ENCODE assay signal across 25 cellular contexts in the genomic region with DNA sequence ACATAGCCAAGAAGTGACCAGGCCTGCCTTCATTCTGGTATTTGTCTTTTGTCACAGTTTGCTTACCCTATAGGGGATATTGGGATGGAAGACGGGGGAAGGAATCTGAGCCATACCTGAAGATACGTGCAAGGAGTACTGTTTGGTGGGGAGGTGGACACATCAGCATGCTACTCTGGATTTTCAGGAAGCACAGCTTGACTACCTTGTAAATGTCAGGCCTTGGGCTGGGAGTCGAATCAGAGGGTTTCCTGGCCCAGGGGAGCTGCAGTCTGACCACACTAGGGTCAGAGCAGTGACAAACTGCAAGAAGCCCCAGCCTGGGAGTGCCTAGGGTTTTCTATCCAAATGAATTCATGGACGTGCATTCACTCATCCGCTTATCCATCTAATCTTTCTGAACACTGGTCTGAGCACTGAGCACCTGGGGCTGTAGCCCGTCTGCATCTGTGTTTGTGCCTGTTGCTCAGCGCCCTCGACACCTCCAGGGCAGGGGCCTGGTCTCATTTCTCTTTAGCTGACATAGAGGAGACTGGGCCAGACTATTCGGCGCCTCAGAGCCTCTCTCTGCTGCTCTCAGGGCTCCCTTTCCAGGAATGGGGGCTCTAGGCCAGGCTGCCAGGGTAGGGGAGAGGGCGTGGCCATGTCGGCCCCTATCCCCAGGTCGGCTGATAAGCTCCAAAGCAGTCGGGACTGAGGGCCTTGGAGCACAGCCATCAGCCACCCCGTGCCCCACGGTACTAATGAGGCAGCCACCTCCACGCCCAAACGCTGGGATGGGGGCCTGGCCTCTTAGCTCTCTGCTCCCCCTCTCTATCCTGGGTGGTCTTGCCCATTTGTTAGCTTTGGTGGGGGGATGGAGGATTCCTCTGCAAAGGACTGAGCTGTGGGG. TPM values are rescaled to one million over a fixed set of nuclear protein-coding genes. Genes with fewer than 3 reads are reported as not detected.
DNase-seq lines count a peak whose midpoint lies in the region; ATAC-seq, FAIRE-seq and TF ChIP-seq lines count a peak whose summit lies in the region.
"Had no signal": no experiment of that assay in that cellular context is flagged by ENCODE, and none has a peak within 500 bp of the region (broad histone marks: within the 10 kb centered on the region; RNA-seq: fewer than 3 reads in every experiment).

No MANE protein-coding gene starts in this region.

- no peaks in the 10 kb centered on the region for H3K36me3 Mint-ChIP-seq in activated CD4-positive, alpha-beta T cell treated with anti-CD3 and anti-CD28 coated beads, Interleukin-2, amount 10 ng/mL, durations not matched to agents 7 days and 5 days (ENCODE audit: low read depth)
- no peaks in the 10 kb centered on the region for H3K36me3 Mint-ChIP-seq in endothelial cell (ENCODE audit: low read depth, unreplicated experiment)

- H3K4me3 ChIP-seq in NT2/D1 (ENCODE audit: insufficient read length, low read depth) (no peak overlapping the region), iPS-15b (ENCODE audit: low read depth, low read length) (no peak overlapping the region), parathyroid adenoma (ENCODE audit: low read depth, low read length) (no peak overlapping the region)
- H3K4me3 ChIP-seq: adrenal gland, dorsolateral prefrontal cortex, gastroesophageal sphincter, left lung, ovary, vagina had no signal

- TF ChIP-seq CTCF in parathyroid adenoma (IDR thresholded peaks at IDR 0.05) (no peak), endothelial cell (IDR thresholded peaks at IDR 0.05; ENCODE audit: unreplicated experiment) (no peak)

- ATAC-seq in sciatic nerve: no peak
- ATAC-seq: esophagus mucosa, gastroesophageal sphincter, left lung had no signal

- H3K27ac Mint-ChIP-seq in activated CD4-positive, alpha-beta T cell treated with anti-CD3 and anti-CD28 coated beads, Interleukin-2, amount 10 ng/mL, durations not matched to agents 7 days and 5 days: no peak overlapping the region
- no peak overlapping the region for H3K27ac Mint-ChIP-seq in endothelial cell (ENCODE audit: unreplicated experiment)

- H3K27me3 Mint-ChIP-seq in activated CD4-positive, alpha-beta T cell treated with anti-CD3 and anti-CD28 coated beads, Interleukin-2, amount 10 ng/mL, durations not matched to agents 7 days and 5 days: no peaks in the 10 kb centered on the region
- H3K27me3 Mint-ChIP-seq in endothelial cell (ENCODE audit: unreplicated experiment): peaks cover 5% of the 10 kb centered on the region

- no peaks in the 10 kb centered on the region for H3K9me3 Mint-ChIP-seq in activated CD4-positive, alpha-beta T cell treated with anti-CD3 and anti-CD28 coated beads, Interleukin-2, amount 10 ng/mL, durations not matched to agents 7 days and 5 days
- no peaks in the 10 kb centered on the region for H3K9me3 Mint-ChIP-seq in endothelial cell (ENCODE audit: unreplicated experiment)

- H3K4me3 Mint-ChIP-seq in activated CD4-positive, alpha-beta T cell treated with anti-CD3 and anti-CD28 coated beads, Interleukin-2, amount 10 ng/mL, durations not matched to agents 7 days and 5 days: no peak overlapping the region
- H3K4me3 Mint-ChIP-seq in endothelial cell (ENCODE audit: unreplicated experiment): no peak overlapping the region

- H3K4me1 ChIP-seq in NT2/D1 (ENCODE audit: insufficient read depth, insufficient read length) (peaks cover 21% of the 10 kb centered on the region), iPS-15b (ENCODE audit: control insufficient read depth, insufficient read depth, low read length) (peaks cover 32% of the 10 kb centered on the region), parathyroid adenoma (peaks cover 7% of the 10 kb centered on the region)
- H3K4me1 ChIP-seq: adrenal gland, gastroesophageal sphincter, left lung had no signal

- H3K9ac ChIP-seq in NT2/D1 (ENCODE audit: insufficient read length, low read depth) (peak overlapping the region; percentile 71), iPS-15b (ENCODE audit: low read depth, low read length) (peak overlapping the region; percentile 12), parathyroid adenoma (no peak overlapping the region)

- POLR2A ChIA-PET in activated CD4-positive, alpha-beta T cell treated with anti-CD3 and anti-CD28 coated beads, Interleukin-2, amount 10 ng/mL, durations not matched to agents 7 days and 5 days (lab: Charles Lee): no interaction called here

- FAIRE-seq in HTR-8/SVneo (lab: Jason Lieb, UNC): no peak
- FAIRE-seq: bronchial epithelial cell had no signal

- no peaks in the 10 kb centered on the region for H3K79me2 ChIP-seq in parathyroid adenoma

- no peak overlapping the region for H3K4me2 ChIP-seq in parathyroid adenoma (ENCODE audit: low read length)

- H3K4me1 Mint-ChIP-seq in activated CD4-positive, alpha-beta T cell treated with anti-CD3 and anti-CD28 coated beads, Interleukin-2, amount 10 ng/mL, durations not matched to agents 7 days and 5 days: no peaks in the 10 kb centered on the region
- peaks cover 48% of the 10 kb centered on the region for H3K4me1 Mint-ChIP-seq in endothelial cell (ENCODE audit: unreplicated experiment)

- H3K27me3 ChIP-seq in NT2/D1 (ENCODE audit: insufficient read depth, insufficient read length) (no peaks in the 10 kb centered on the region), iPS-15b (ENCODE audit: control insufficient read depth, insufficient read depth, low read length) (no peaks in the 10 kb centered on the region), parathyroid adenoma (ENCODE audit: control insufficient read depth, insufficient read depth, low read length) (no peaks in the 10 kb centered on the region)
- H3K27me3 ChIP-seq: adrenal gland, ovary, vagina had no signal

- CTCF ChIA-PET in activated CD4-positive, alpha-beta T cell treated with anti-CD3 and anti-CD28 coated beads, Interleukin-2, amount 10 ng/mL, durations not matched to agents 7 days and 5 days (lab: Charles Lee): interaction anchor here (0.7 kb wide), 1 partner anchor 9 kb away, joined by 3 read pairs; no protein-coding TSS in a partner anchor

- H2AFZ ChIP-seq in parathyroid adenoma: peak overlapping the region; percentile 50

- H3K9me3 ChIP-seq in NT2/D1 (ENCODE audit: insufficient read depth, low read length) (no peaks in the 10 kb centered on the region), iPS-15b (ENCODE audit: control insufficient read depth, insufficient read depth, low read length) (no peaks in the 10 kb centered on the region), parathyroid adenoma (ENCODE audit: control insufficient read depth, low read length) (no peaks in the 10 kb centered on the region)
- H3K9me3 ChIP-seq: adrenal gland, gastroesophageal sphincter, left lung, ovary, vagina had no signal

- intact Hi-C loops in sciatic nerve (cut with DNase I): no loop called here

- no peak overlapping the region for H3K27ac ChIP-seq in parathyroid adenoma
- H3K27ac ChIP-seq: adrenal gland, dorsolateral prefrontal cortex, gastroesophageal sphincter, left lung, ovary, vagina had no signal

- H3K36me3 ChIP-seq in NT2/D1 (ENCODE audit: insufficient read depth, insufficient read length, low read length): no peaks in the 10 kb centered on the region
- no peaks in the 10 kb centered on the region for H3K36me3 ChIP-seq in iPS-15b (ENCODE audit: control insufficient read depth, insufficient read depth, low read length)
- H3K36me3 ChIP-seq in parathyroid adenoma (ENCODE audit: control insufficient read depth, insufficient read depth, low read length): no peaks in the 10 kb centered on the region
- H3K36me3 ChIP-seq: adrenal gland, gastroesophageal sphincter, left lung, ovary, vagina had no signal

- DNase-seq in ELF-1 (ENCODE audit: low read depth, low spot score) (peak; percentile 91), NT2/D1 (ENCODE audit: low read depth, low spot score) (peak; percentile 68), HTR-8/SVneo (ENCODE audit: insufficient read length, low spot score) (no peak), sciatic nerve (ENCODE audit: low spot score) (no peak), endothelial cell (ENCODE audit: low spot score) (no peak)
- no peak for DNase-seq in activated CD4-positive, alpha-beta T cell treated with anti-CD3 and anti-CD28 coated beads, Interleukin-2, amount 10 ng/mL, durations not matched to agents 7 days and 5 days
- DNase-seq: activated CD4-positive, alpha-beta T cell treated with anti-CD3 and anti-CD28 coated beads for 48 hours; activated gamma-delta T cell; adrenal gland; C1 segment of cervical spinal cord; DMS 273 treated with DMSO at 0.1 percent for 48 hours; dorsolateral prefrontal cortex; GDM1; left lung; MM.1S; NCI-H187; ovary; RPMI8226; stimulated activated CD4-positive, alpha-beta T cell treated with anti-CD3 and anti-CD28 coated beads, Interleukin-4, amount 100 ng/mL, for 24 hours had no signal

RNA-seq across cellular contexts. Expression of a gene that starts 47.0 kb away (rescaled TPM):
- 100 to 1,000 TPM in 1 of 2 experiments, 10 to 100 TPM in 1; 98.0 to 109 TPM for total RNA-seq in activated CD4-positive, alpha-beta T cell treated with anti-CD3 and anti-CD28 coated beads, Interleukin-2, amount 10 ng/mL, durations not matched to agents 7 days and 5 days
- total RNA-seq in sciatic nerve (968 TPM), endothelial cell (ENCODE audit: unreplicated experiment) (511 TPM)

Comparison
In these comparisons a context has a peak if more than half of its experiments do, and no peak if none do; other contexts are left out.
1. DNase-seq: peak in ELF-1 (single experiment) and NT2/D1 (single experiment); none in activated CD4-positive, alpha-beta T cell treated with anti-CD3 and anti-CD28 coated beads, Interleukin-2, amount 10 ng/mL, durations not matched to agents 7 days and 5 days (single experiment), HTR-8/SVneo (single experiment), sciatic nerve (single experiment) and endothelial cell (single experiment).